Comparison of ENCODE assay signal across 8 cellular contexts in genomic region chr3:179526989-179527391, GRCh38. TPM values are rescaled to one million over a fixed set of nuclear protein-coding genes. Genes with fewer than 3 reads are reported as not detected.
DNase-seq lines count a peak whose midpoint lies in the region; ATAC-seq and TF ChIP-seq lines count a peak whose summit lies in the region.

No MANE protein-coding gene starts in this region.

- intact Hi-C loops in uterus (cut with DNase I; ENCODE audit: low total_unique reads): no loop called here

- H3K4me1 ChIP-seq in lung (ENCODE audit: control insufficient read depth in 2 of 2, insufficient read depth in 2 of 2, low read length in 2 of 2) (peaks cover 3 to 5% of the 10 kb centered on the region in 2 donors), uterus (no peaks in the 10 kb centered on the region)

- no peaks in the 10 kb centered on the region for H3K36me3 ChIP-seq in lung (ENCODE audit: control insufficient read depth in 2 of 2, insufficient read depth in 2 of 2, low read length in 2 of 2)
- H3K36me3 ChIP-seq in uterus: no peaks in the 10 kb centered on the region

- H3K27ac ChIP-seq in coronary artery: peak overlapping the region in 1 of 2 donors; percentile 55
- peak overlapping the region in 1 of 2 donors; percentile 42 for H3K27ac ChIP-seq in lung (ENCODE audit: low read depth in 1 of 2, low read length in 1 of 2)
- H3K27ac ChIP-seq in uterus: peak overlapping the region; percentile 8 to 61

- peak; percentile 59 for DNase-seq in AG20443 (ENCODE audit: low spot score)
- DNase-seq in NCI-H2029 treated with DMSO at 0.1 percent for 48 hours (lab: John Stamatoyannopoulos, UW): peak; percentile 66
- no peak for DNase-seq in coronary artery (ENCODE audit: low spot score)
- DNase-seq in lung (ENCODE audit: low spot score): peak; percentile 45
- peak; percentile 46 to 72 for DNase-seq in uterus
- DNase-seq in activated CD4-positive, alpha-beta T cell treated with anti-CD3 and anti-CD28 coated beads, Interleukin-2, amount 50 U/mL, for 4 hours: no peak
- no peak for DNase-seq in middle frontal gyrus (ENCODE audit: extremely low spot score, low spot score)

- WGBS in lung, 2 donors: 8 to 11% methylated on average over 3 of the region's 3 CpGs

- H3K9me3 ChIP-seq in lung (ENCODE audit: control insufficient read depth in 2 of 2, insufficient read depth in 1 of 2, low read length in 1 of 2) (no peaks in the 10 kb centered on the region), uterus (no peaks in the 10 kb centered on the region)

- TF ChIP-seq CTCF in coronary artery (IDR thresholded peaks at IDR 0.05) (no peak), lung (IDR thresholded peaks at IDR 0.05; ENCODE audit: control extremely low read depth, extremely low read depth) (no peak), uterus (IDR thresholded peaks at IDR 0.05) (no peak)

- no peaks in the 10 kb centered on the region for H3K27me3 ChIP-seq in lung (ENCODE audit: control insufficient read depth, insufficient read depth)
- H3K27me3 ChIP-seq in uterus: no peaks in the 10 kb centered on the region

- no peak for TF ChIP-seq POLR2A in uterus (IDR thresholded peaks at IDR 0.05)

- ATAC-seq in lung (ENCODE audit: insufficient read depth, low FRiP score) (peak; percentile 86), HG03354 (IDR thresholded peaks at IDR 0.05; ENCODE audit: poor library complexity, severe bottlenecking, unreplicated experiment) (no peak)

- H3K4me3 ChIP-seq in coronary artery: peak overlapping the region; percentile 23
- H3K4me3 ChIP-seq in lung: no peak overlapping the region
- H3K4me3 ChIP-seq in uterus: no peak overlapping the region

RNA-seq across cellular contexts. Expression of gene ACTL6A, which starts 35.7 kb away (rescaled TPM):
- total RNA-seq in lung: 10 to 100 TPM; 35.5 to 61.2 TPM
- 10 to 100 TPM; 32.3 to 66.0 TPM for polyA plus RNA-seq in lung
- 10 to 100 TPM; 38.7 to 84.5 (median 51.2) TPM for total RNA-seq in uterus

Comparison
In these comparisons a context has a peak if more than half of its experiments do, and no peak if none do; other contexts are left out.
1. DNase-seq: peak in AG20443 (single experiment), NCI-H2029 treated with DMSO at 0.1 percent for 48 hours (single experiment), lung (single experiment) and uterus (2 of 2); none in coronary artery (single experiment), activated CD4-positive, alpha-beta T cell treated with anti-CD3 and anti-CD28 coated beads, Interleukin-2, amount 50 U/mL, for 4 hours (0 of 2) and middle frontal gyrus (single experiment).